ENCODE assay signal across 9 cellular contexts in the genomic region with DNA sequence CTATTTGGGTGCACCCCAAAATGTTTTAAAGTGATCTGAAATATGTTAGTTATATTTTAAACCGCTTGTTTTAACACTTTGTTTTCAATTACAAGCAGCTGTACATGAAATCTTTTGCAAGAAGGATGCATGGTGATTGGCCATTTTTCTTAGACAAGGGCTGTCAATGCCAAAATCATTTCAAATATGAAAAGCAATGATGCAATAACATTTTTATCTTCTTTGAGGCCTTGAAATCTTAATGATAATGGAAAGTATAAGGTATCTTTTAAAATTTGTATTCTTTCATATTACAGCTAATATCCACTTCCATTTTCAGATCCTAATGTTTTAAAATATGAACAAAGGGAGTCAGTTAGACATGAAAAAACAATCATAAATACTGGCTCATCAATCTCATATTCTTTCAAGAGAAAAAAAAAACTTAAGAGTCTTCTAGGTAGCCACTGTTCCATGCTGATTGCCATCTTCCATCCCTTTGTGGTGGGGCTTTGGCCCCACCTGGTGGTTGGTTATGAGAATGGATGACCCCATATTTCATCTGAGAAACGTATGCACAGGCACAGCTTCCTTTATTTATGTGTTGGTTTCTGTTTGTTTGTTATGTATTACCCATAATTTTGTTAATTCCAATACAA.
A peak's percentile ranks its signal among the peaks of the same experiment; 100 is the strongest.
DNase-seq lines count a peak whose midpoint lies in the region; TF ChIP-seq lines count a peak whose summit lies in the region.
"Had no signal": no experiment of that assay in that cellular context is flagged by ENCODE, and none has a peak within 500 bp of the region (broad histone marks: within the 10 kb centered on the region; RNA-seq: fewer than 3 reads in every experiment).

No MANE protein-coding gene starts in this region.

- no peaks in the 10 kb centered on the region for H3K79me1 ChIP-seq in neuronal stem cell (ENCODE audit: low read depth, low read length)

- no peak overlapping the region for H3K18ac ChIP-seq in neuronal stem cell (ENCODE audit: low read length)

- CTCF ChIA-PET in AG04449 (lab: Yijun Ruan, JAX) = no interaction called here

- no peak overlapping the region for H3K4me3 ChIP-seq in AG04449 (ENCODE audit: low read depth, low read length)
- H3K4me3 ChIP-seq in GM06990 (replicated peaks; ENCODE audit: low read depth, low read length) = no peak overlapping the region
- no peak overlapping the region for H3K4me3 ChIP-seq in H7 (ENCODE audit: insufficient read depth, low read depth, low read length)
- no peak overlapping the region for H3K4me3 ChIP-seq in neuronal stem cell (ENCODE audit: low read length in 2 of 2)

- H2AFZ ChIP-seq in neuronal stem cell (ENCODE audit: low read length) = peak overlapping the region; percentile 56

- H2BK120ac ChIP-seq in neuronal stem cell (ENCODE audit: low read depth, low read length) = no peak overlapping the region

- no CpG with 5 or more reads among the region's 2 CpGs for WGBS in neuronal stem cell (ENCODE audit: extremely low coverage in 2 of 2, insufficient read length in 2 of 2, insufficient replicate concordance in 1 of 2), 2 donors

- H4K91ac ChIP-seq in neuronal stem cell (ENCODE audit: low read depth, low read length, poor library complexity) = no peak overlapping the region

- no peak for DNase-seq in AG04449 (ENCODE audit: low read depth, low spot score)
- peak; percentile 10 for DNase-seq in GM06990 (ENCODE audit: extremely low read depth, insufficient read length)
- DNase-seq in H7 = peak; percentile 49
- peak; percentile 68 for DNase-seq in KBM-7
- peak; percentile 28 for DNase-seq in RPMI7951 (ENCODE audit: low read depth)
- peak; percentile 60 for DNase-seq in endothelial cell (ENCODE audit: low spot score)
- DNase-seq in neuronal stem cell (ENCODE audit: low spot score) = peak; percentile 41
- DNase-seq in stimulated activated naive CD4-positive, alpha-beta T cell (lab: John Stamatoyannopoulos, UW) = no peak

- no peaks in the 10 kb centered on the region for H3K4me1 ChIP-seq in neuronal stem cell (ENCODE audit: control insufficient read depth in 2 of 2, insufficient read depth in 1 of 2, low read depth in 1 of 2, low read length in 2 of 2)

- no peaks in the 10 kb centered on the region for H3K27me3 Mint-ChIP-seq in endothelial cell (ENCODE audit: unreplicated experiment)
- H3K27me3 Mint-ChIP-seq: T-cell had no signal

- no peak overlapping the region for H3K27ac ChIP-seq in neuronal stem cell (replicated peaks; ENCODE audit: low read length)

- POLR2A ChIA-PET in AG04449 (lab: Yijun Ruan, JAX) = no interaction called here

- no peaks in the 10 kb centered on the region for H3K9me3 ChIP-seq in neuronal stem cell (replicated peaks in 1 of 2; ENCODE audit: control insufficient read depth in 2 of 2, insufficient read depth in 1 of 2, low read depth in 1 of 2, low read length in 2 of 2)

- no peak overlapping the region for H3K4me3 Mint-ChIP-seq in endothelial cell (ENCODE audit: unreplicated experiment)
- H3K4me3 Mint-ChIP-seq: T-cell had no signal

- no peak overlapping the region for H2BK5ac ChIP-seq in neuronal stem cell (ENCODE audit: low read length)

- H3K14ac ChIP-seq in neuronal stem cell (ENCODE audit: low read length) = no peak overlapping the region

- no peak overlapping the region for H3K27ac Mint-ChIP-seq in endothelial cell (ENCODE audit: unreplicated experiment)
- H3K27ac Mint-ChIP-seq: T-cell had no signal

- H3K4ac ChIP-seq in neuronal stem cell (ENCODE audit: low read length) = no peak overlapping the region

- H2AK5ac ChIP-seq in neuronal stem cell (ENCODE audit: low read depth, low read length) = no peak overlapping the region

- H3K4me2 ChIP-seq in neuronal stem cell (ENCODE audit: insufficient read depth, low read length, poor library complexity, severe bottlenecking) = no peak overlapping the region

- H3K4me1 Mint-ChIP-seq in endothelial cell (ENCODE audit: unreplicated experiment) = no peaks in the 10 kb centered on the region
- H3K4me1 Mint-ChIP-seq: T-cell had no signal

- in situ Hi-C loops in KBM-7 (cut with MboI; ENCODE audit: low pct_unique_long_range_greater_than_20kb, low sequenced_read_pairs) = no loop called here

- no peak overlapping the region for H3K9ac ChIP-seq in neuronal stem cell (ENCODE audit: low read depth, low read length, poor library complexity)

- no peak overlapping the region for H2BK12ac ChIP-seq in neuronal stem cell (ENCODE audit: low read length)

- TF ChIP-seq CTCF in AG04449 (IDR thresholded peaks at IDR 0.05; ENCODE audit: insufficient read depth, low read length, missing control alignments) (peak; percentile 44), GM06990 (IDR thresholded peaks at IDR 0.05; ENCODE audit: insufficient read depth, low read length, poor library complexity, severe bottlenecking) (peak; percentile 73), endothelial cell (IDR thresholded peaks at IDR 0.05; ENCODE audit: unreplicated experiment) (peak; percentile 86)

- H3K36me3 ChIP-seq in GM06990 (ENCODE audit: control insufficient read depth, insufficient read depth, low read length) = no peaks in the 10 kb centered on the region
- H3K36me3 ChIP-seq in H7 (replicated peaks; ENCODE audit: control insufficient read depth, insufficient read depth, low read length) = no peaks in the 10 kb centered on the region
- no peaks in the 10 kb centered on the region for H3K36me3 ChIP-seq in neuronal stem cell (replicated peaks in 1 of 2; ENCODE audit: control insufficient read depth in 2 of 2, insufficient read depth in 2 of 2, low read length in 2 of 2)

- H3K23ac ChIP-seq in neuronal stem cell (ENCODE audit: low read depth, low read length, poor library complexity) = no peak overlapping the region

- no peaks in the 10 kb centered on the region for H3K9me3 Mint-ChIP-seq in endothelial cell (ENCODE audit: unreplicated experiment)
- H3K9me3 Mint-ChIP-seq: T-cell had no signal

- no peaks in the 10 kb centered on the region for H3K27me3 ChIP-seq in GM06990 (replicated peaks; ENCODE audit: control insufficient read depth, insufficient read depth, low read length)
- no peaks in the 10 kb centered on the region for H3K27me3 ChIP-seq in H7 (ENCODE audit: control insufficient read depth, insufficient read depth, low read length)
- H3K27me3 ChIP-seq in neuronal stem cell (ENCODE audit: control insufficient read depth in 3 of 3, insufficient read depth in 3 of 3, low read depth in 1 of 3, low read length in 3 of 3) = no peaks in the 10 kb centered on the region

- H3K36me3 Mint-ChIP-seq in endothelial cell (ENCODE audit: low read depth, unreplicated experiment) = no peaks in the 10 kb centered on the region
- H3K36me3 Mint-ChIP-seq: T-cell had no signal

- H4K8ac ChIP-seq in neuronal stem cell (ENCODE audit: low read depth, low read length) = no peak overlapping the region

- no peak overlapping the region for H2BK15ac ChIP-seq in neuronal stem cell (ENCODE audit: low read length)

Comparison
In these comparisons a context has a peak if more than half of its experiments do, and no peak if none do; other contexts are left out.
1. DNase-seq: peak in GM06990 (single experiment), H7 (single experiment), KBM-7 (single experiment), RPMI7951 (single experiment), endothelial cell (single experiment) and neuronal stem cell (single experiment); none in AG04449 (single experiment) and stimulated activated naive CD4-positive, alpha-beta T cell (0 of 6).
2. Peak in every context shown above with its lines, with median percentiles within 50 percentile points of each other: CTCF ChIP-seq.